8 cellular contexts compared by ENCODE assay signal in the genomic region with DNA sequence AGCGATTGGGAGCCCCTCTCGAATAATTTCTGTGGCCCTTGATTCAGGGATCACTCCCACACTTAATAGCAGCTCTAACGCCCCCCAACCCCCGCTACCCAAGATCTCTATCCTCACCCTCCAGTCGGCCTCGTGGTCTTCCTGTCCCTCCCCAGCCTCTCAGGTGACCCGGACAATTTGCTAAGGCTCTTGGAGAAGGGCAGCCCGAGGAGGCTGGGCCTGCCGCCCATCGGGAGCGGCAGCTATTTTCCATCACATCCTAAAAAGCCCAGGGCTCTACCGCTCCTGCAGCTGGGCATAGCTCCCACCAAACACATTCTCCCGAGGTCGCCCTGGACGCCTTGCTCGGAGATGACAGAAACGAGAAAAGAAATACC. TPM values are rescaled to one million over a fixed set of nuclear protein-coding genes. Genes with fewer than 3 reads are reported as not detected.
A peak's percentile ranks its signal among the peaks of the same experiment; 100 is the strongest.
DNase-seq lines count a peak whose midpoint lies in the region; ATAC-seq and TF ChIP-seq lines count a peak whose summit lies in the region.

No MANE protein-coding gene starts in this region.

- TF ChIP-seq POLR2A in vagina (IDR thresholded peaks at IDR 0.05), result no peak

- H3K27ac ChIP-seq in mesodermal cell (ENCODE audit: low read depth, low read length, severe bottlenecking) (no peak overlapping the region), vagina (peak overlapping the region; percentile 83)

- no peak for TF ChIP-seq CTCF in choroid plexus epithelial cell (conservative IDR thresholded peaks at IDR 0.05; ENCODE audit: low read depth, low read length)
- TF ChIP-seq CTCF in vagina (IDR thresholded peaks at IDR 0.05), result no peak

- 8 to 14% methylated on average over 16 to 17 of the region's 17 CpGs for WGBS in mesodermal cell (ENCODE audit: insufficient coverage in 2 of 2), 2 experiments

- peaks cover 3% of the 10 kb centered on the region for H3K36me3 ChIP-seq in mesodermal cell (ENCODE audit: control insufficient read depth, insufficient read depth, low read length)
- peaks cover 0 to 18% of the 10 kb centered on the region in 2 donors for H3K36me3 ChIP-seq in vagina

- DNase-seq in Right ventricle myocardium inferior (ENCODE audit: missing footprints) (no peak), cardiac septum (ENCODE audit: low spot score) (no peak), choroid plexus epithelial cell (ENCODE audit: low read depth) (no peak), vagina (ENCODE audit: extremely low spot score in 2 of 2) (no peak), NCI-H510A treated with DMSO at 0.1 percent for 48 hours (lab: John Stamatoyannopoulos, UW) (no peak)

- intact Hi-C loops in Right ventricle myocardium inferior (cut with DNase I) (no loop called here), cardiac septum (cut with DNase I) (loop anchor here (1.0 kb wide), 1 partner anchor 33 kb away; no protein-coding TSS in a partner anchor), vagina (cut with DNase I) (loop anchor here (5.0 kb wide), 1 partner anchor 34 kb away; no protein-coding TSS in a partner anchor)

- peak; percentile 1 for ATAC-seq in Right ventricle myocardium inferior
- ATAC-seq in HG02938 (IDR thresholded peaks at IDR 0.05; ENCODE audit: unreplicated experiment), result no peak
- no peak for ATAC-seq in HG02763 (IDR thresholded peaks at IDR 0.05; ENCODE audit: unreplicated experiment)

- H3K27me3 ChIP-seq in vagina, result no peaks in the 10 kb centered on the region

- H3K4me3 ChIP-seq in choroid plexus epithelial cell (ENCODE audit: low read depth, low read length) (peak overlapping the region; percentile 56), mesodermal cell (ENCODE audit: extremely low read depth, insufficient read depth, low read length, poor library complexity, severe bottlenecking) (peak overlapping the region; percentile 16), vagina (peak overlapping the region; percentile 41)

- H3K4me1 ChIP-seq in mesodermal cell (ENCODE audit: control insufficient read depth, insufficient read depth, low read length, poor library complexity, severe bottlenecking) (peaks cover 16% of the 10 kb centered on the region), vagina (peaks cover 34% of the 10 kb centered on the region)

- H3K9me3 ChIP-seq in mesodermal cell (ENCODE audit: control insufficient read depth, low read length), result no peaks in the 10 kb centered on the region
- no peaks in the 10 kb centered on the region for H3K9me3 ChIP-seq in vagina

RNA-seq across cellular contexts. Expression of a gene that starts 12.0 kb away (rescaled TPM):
- total RNA-seq in Right ventricle myocardium inferior (24.3 TPM), cardiac septum (44.6 TPM), vagina (80.5 TPM)
- 71.4 TPM for polyA plus RNA-seq in mesodermal cell (2013, experiment 1 of 2)
- 50.9 TPM for polyA plus RNA-seq in mesodermal cell (2013, experiment 2 of 2)

RNA-seq across cellular contexts. Expression of a gene that starts 25.9 kb away (rescaled TPM):
- total RNA-seq in Right ventricle myocardium inferior, result 64.6 TPM
- total RNA-seq in cardiac septum, result 71.7 TPM
- 73.2 TPM for polyA plus RNA-seq in mesodermal cell (2013, experiment 1 of 2)
- polyA plus RNA-seq in mesodermal cell (2013, experiment 2 of 2), result 56.8 TPM
- 729 TPM for total RNA-seq in vagina

RNA-seq across cellular contexts. Expression of a gene that starts 57.9 kb away (rescaled TPM):
- total RNA-seq in Right ventricle myocardium inferior (69.0 TPM), cardiac septum (86.6 TPM), vagina (45.9 TPM)
- polyA plus RNA-seq in mesodermal cell (2013, experiment 1 of 2), result 56.2 TPM
- 48.2 TPM for polyA plus RNA-seq in mesodermal cell (2013, experiment 2 of 2)

RNA-seq across cellular contexts. Expression of a gene that starts 59.5 kb away (rescaled TPM):
- total RNA-seq in Right ventricle myocardium inferior (1.4 TPM), cardiac septum (35.5 TPM), vagina (not detected)
- 19.4 TPM for polyA plus RNA-seq in mesodermal cell (2013, experiment 1 of 2)
- polyA plus RNA-seq in mesodermal cell (2013, experiment 2 of 2), result 25.0 TPM

Comparison
In these comparisons a context has a peak if more than half of its experiments do, and no peak if none do; other contexts are left out.
1. RNA of a gene that starts 25.9 kb away (total RNA-seq): 729 TPM in vagina (single experiment); 71.7 TPM in cardiac septum (single experiment) and 64.6 TPM in Right ventricle myocardium inferior (single experiment); every median in the first group is over 10 times any median in the second.
2. Peak in every context shown above with its lines, with median percentiles within 50 percentile points of each other: H3K4me3 ChIP-seq.